Comparison of ENCODE assay signal across 18 cellular contexts in genomic region chr13:46844431-46844830, GRCh38. TPM values are rescaled to one million over a fixed set of nuclear protein-coding genes. Genes with fewer than 3 reads are reported as not detected.
"Had no signal": no experiment of that assay in that cellular context is flagged by ENCODE, and none has a peak within 500 bp of the region (broad histone marks: within the 10 kb centered on the region; RNA-seq: fewer than 3 reads in every experiment).

No MANE protein-coding gene starts in this region.

- H3K79me2 ChIP-seq: parathyroid adenoma had no signal

- H3K4me3 ChIP-seq: esophagus muscularis mucosa, lung, thyroid gland had no signal

- H3K27ac ChIP-seq: esophagus muscularis mucosa, parathyroid adenoma, thyroid gland had no signal

- H3K27me3 Mint-ChIP-seq: activated CD4-positive, alpha-beta T cell treated with anti-CD3 and anti-CD28 coated beads, Interleukin-2, amount 10 ng/mL, durations not matched to agents 7 days and 5 days; activated naive CD8-positive, alpha-beta T cell treated with anti-CD3 and anti-CD28 coated beads for 36 hours; naive B cell had no signal

- ATAC-seq: stimulated activated memory B cell treated with anti-CD40 and anti-IgM and Interleukin-4, amounts not matched to agents 10 μg/mL and 1 μg/mL and 100 μg/mL, for 72 hours had no signal

- H2AFZ ChIP-seq: parathyroid adenoma had no signal

- H3K27me3 ChIP-seq: esophagus muscularis mucosa, thyroid gland had no signal

- H3K9me3 Mint-ChIP-seq: activated CD4-positive, alpha-beta T cell treated with anti-CD3 and anti-CD28 coated beads, Interleukin-2, amount 10 ng/mL, durations not matched to agents 7 days and 5 days; activated naive CD8-positive, alpha-beta T cell treated with anti-CD3 and anti-CD28 coated beads for 36 hours; activated T-helper 1 cell treated with anti-CD3 and anti-CD28 coated beads, Interleukin-12 subunit alpha, Interleukin-12 subunit beta, Interleukin-2, Interleukin-4 antibody, amounts not matched to agents 30 ng/mL and 10 ng/mL and 1 ng/mL, durations not matched to agents 14 hours and 24 hours and 36 hours; immature natural killer cell; naive B cell had no signal

- H3K4me3 Mint-ChIP-seq: activated CD4-positive, alpha-beta T cell treated with anti-CD3 and anti-CD28 coated beads, Interleukin-2, amount 10 ng/mL, durations not matched to agents 7 days and 5 days; activated naive CD8-positive, alpha-beta T cell treated with anti-CD3 and anti-CD28 coated beads for 36 hours; activated T-helper 1 cell treated with anti-CD3 and anti-CD28 coated beads, Interleukin-12 subunit alpha, Interleukin-12 subunit beta, Interleukin-2, Interleukin-4 antibody, amounts not matched to agents 30 ng/mL and 10 ng/mL and 1 ng/mL, durations not matched to agents 14 hours and 24 hours and 36 hours; immature natural killer cell; naive B cell; stimulated activated memory B cell treated with anti-CD40 and anti-IgM and Interleukin-4, amounts not matched to agents 10 μg/mL and 1 μg/mL and 100 μg/mL, for 72 hours had no signal

- H3K9me3 ChIP-seq: esophagus muscularis mucosa, thyroid gland had no signal

- H3K9ac ChIP-seq: parathyroid adenoma had no signal

- H3K36me3 Mint-ChIP-seq: activated naive CD8-positive, alpha-beta T cell treated with anti-CD3 and anti-CD28 coated beads for 36 hours; immature natural killer cell; naive B cell; stimulated activated memory B cell treated with anti-CD40 and anti-IgM and Interleukin-4, amounts not matched to agents 10 μg/mL and 1 μg/mL and 100 μg/mL, for 72 hours had no signal

- DNase-seq: activated CD4-positive, alpha-beta T cell treated with anti-CD3 and anti-CD28 coated beads, Interleukin-2, amount 10 ng/mL, durations not matched to agents 7 days and 5 days; activated CD4-positive, CD25-positive, alpha-beta regulatory T cell; activated naive CD8-positive, alpha-beta T cell treated with anti-CD3 and anti-CD28 coated beads for 36 hours; amygdala; foreskin melanocyte; head of caudate nucleus; immature natural killer cell; naive B cell; SW 1271; thyroid gland had no signal

- H3K4me1 Mint-ChIP-seq: activated CD4-positive, alpha-beta T cell treated with anti-CD3 and anti-CD28 coated beads, Interleukin-2, amount 10 ng/mL, durations not matched to agents 7 days and 5 days; activated naive CD8-positive, alpha-beta T cell treated with anti-CD3 and anti-CD28 coated beads for 36 hours had no signal

- H3K36me3 ChIP-seq: esophagus muscularis mucosa, thyroid gland had no signal

- H3K27ac Mint-ChIP-seq: activated CD4-positive, alpha-beta T cell treated with anti-CD3 and anti-CD28 coated beads, Interleukin-2, amount 10 ng/mL, durations not matched to agents 7 days and 5 days; activated naive CD8-positive, alpha-beta T cell treated with anti-CD3 and anti-CD28 coated beads for 36 hours; activated T-helper 1 cell treated with anti-CD3 and anti-CD28 coated beads, Interleukin-12 subunit alpha, Interleukin-12 subunit beta, Interleukin-2, Interleukin-4 antibody, amounts not matched to agents 30 ng/mL and 10 ng/mL and 1 ng/mL, durations not matched to agents 14 hours and 24 hours and 36 hours; immature natural killer cell; stimulated activated memory B cell treated with anti-CD40 and anti-IgM and Interleukin-4, amounts not matched to agents 10 μg/mL and 1 μg/mL and 100 μg/mL, for 72 hours had no signal

- H3K4me1 ChIP-seq: esophagus muscularis mucosa, parathyroid adenoma, thyroid gland had no signal

RNA-seq across cellular contexts. Expression of gene HTR2A, which starts 52.4 kb away (rescaled TPM):
- total RNA-seq: activated CD4-positive, alpha-beta T cell treated with anti-CD3 and anti-CD28 coated beads, Interleukin-2, amount 10 ng/mL, durations not matched to agents 7 days and 5 days; activated CD8-positive, alpha-beta memory T cell treated with anti-CD3 and anti-CD28 coated beads for 36 hours; activated naive CD8-positive, alpha-beta T cell treated with anti-CD3 and anti-CD28 coated beads for 36 hours; activated T-helper 1 cell treated with anti-CD3 and anti-CD28 coated beads, Interleukin-12 subunit alpha, Interleukin-12 subunit beta, Interleukin-2, Interleukin-4 antibody, amounts not matched to agents 30 ng/mL and 10 ng/mL and 1 ng/mL, durations not matched to agents 14 hours and 24 hours and 36 hours; dermis microvascular lymphatic vessel endothelial cell; T-helper 2 cell treated with Interferon-gamma antibody and Interleukin-4, amounts not matched to agents 100 ng/mL and 5 ng/mL, for 36 hours had no signal
- polyA plus RNA-seq: immature natural killer cell had no signal
